ENCODE assay signal across 8 cellular contexts in the genomic region with DNA sequence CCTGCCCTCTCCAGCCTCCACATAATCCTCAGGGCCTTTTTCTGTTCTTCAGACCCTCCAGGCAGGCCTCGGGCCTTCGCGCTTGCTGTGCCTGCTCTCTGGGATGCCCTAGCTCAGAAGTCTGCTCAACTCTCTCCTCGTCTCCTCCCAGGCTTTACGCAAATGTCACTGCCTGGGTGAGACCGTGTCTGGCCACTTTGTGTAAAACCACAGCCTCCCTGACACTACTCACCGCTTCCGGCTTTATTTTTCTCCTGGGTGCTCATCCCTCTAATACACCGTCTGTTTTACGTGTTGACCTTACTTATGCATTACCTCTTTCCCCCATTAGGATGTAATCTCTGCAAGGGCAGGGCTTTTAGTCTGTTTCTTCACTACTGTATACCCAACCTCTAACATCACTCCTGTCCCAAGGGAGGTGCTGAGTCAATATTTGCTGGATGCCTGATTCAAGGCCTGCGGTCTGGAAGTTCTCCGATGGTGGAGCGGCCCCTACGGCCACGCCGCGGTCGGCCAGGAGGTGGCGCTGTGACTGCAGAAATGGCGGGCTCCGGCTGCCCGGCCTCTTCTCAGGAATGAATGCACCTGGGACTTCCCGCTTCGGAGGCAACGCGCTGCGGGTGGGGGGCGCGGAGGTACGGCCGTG. TPM values are rescaled to one million over a fixed set of nuclear protein-coding genes. Genes with fewer than 3 reads are reported as not detected.
DNase-seq lines count a peak whose midpoint lies in the region; ATAC-seq and TF ChIP-seq lines count a peak whose summit lies in the region.

No MANE protein-coding gene starts in this region.

- no peak overlapping the region for H3K27ac Mint-ChIP-seq in endodermal cell

- H3K36me3 ChIP-seq in endodermal cell (ENCODE audit: control insufficient read depth, insufficient read depth, low read length) (no peaks in the 10 kb centered on the region), mesenchymal stem cell (ENCODE audit: control insufficient read depth in 1 of 2, insufficient read depth in 2 of 2, low read depth in 1 of 2, low read length in 2 of 2) (no peaks in the 10 kb centered on the region)

- no peak overlapping the region for H2BK5ac ChIP-seq in mesenchymal stem cell (ENCODE audit: low read depth, low read length, poor library complexity, severe bottlenecking)

- TF ChIP-seq CTCF in GM10248 (IDR thresholded peaks at IDR 0.05; ENCODE audit: control extremely low read depth, extremely low read depth, low read depth, missing control alignments) (peak; percentile 94), endodermal cell (conservative IDR thresholded peaks at IDR 0.05) (peak; percentile 99)

- no peak overlapping the region for H3K23ac ChIP-seq in mesenchymal stem cell (ENCODE audit: low read length in 2 of 2)

- ATAC-seq in GM18511 (IDR thresholded peaks at IDR 0.05; ENCODE audit: unreplicated experiment): no peak

- H4K8ac ChIP-seq in mesenchymal stem cell (ENCODE audit: low read length): peak overlapping the region; percentile 24

- no peaks in the 10 kb centered on the region for H3K4me1 ChIP-seq in endodermal cell (ENCODE audit: control insufficient read depth, insufficient read depth, low read length)
- H3K4me1 ChIP-seq in mesenchymal stem cell (ENCODE audit: control insufficient read depth, insufficient read depth, low read depth, low read length): peaks cover 7% of the 10 kb centered on the region

- H2AFZ ChIP-seq in mesenchymal stem cell (ENCODE audit: low read depth, low read length): no peak overlapping the region

- H4K91ac ChIP-seq in mesenchymal stem cell (ENCODE audit: low read length): no peak overlapping the region

- POLR2A ChIA-PET in GM10248 (lab: Yijun Ruan, JAX): no interaction called here

- H3K79me1 ChIP-seq in mesenchymal stem cell (replicated peaks; ENCODE audit: low read length, poor library complexity, severe bottlenecking): no peaks in the 10 kb centered on the region

- H3K14ac ChIP-seq in mesenchymal stem cell (ENCODE audit: low read length in 2 of 2): no peak overlapping the region

- no peak overlapping the region for H2AK5ac ChIP-seq in mesenchymal stem cell (ENCODE audit: low read length, severe bottlenecking)

- no peak overlapping the region for H3K4me3 Mint-ChIP-seq in endodermal cell

- H2BK12ac ChIP-seq in mesenchymal stem cell (ENCODE audit: low read length in 2 of 2): no peak overlapping the region

- H3K4ac ChIP-seq in mesenchymal stem cell (ENCODE audit: low read depth in 1 of 2, low read length in 2 of 2): no peak overlapping the region

- no peak overlapping the region for H2BK120ac ChIP-seq in mesenchymal stem cell (ENCODE audit: low read depth, low read length)

- peaks cover 10% of the 10 kb centered on the region for H3K4me1 Mint-ChIP-seq in endodermal cell

- H3K4me3 ChIP-seq in endodermal cell (ENCODE audit: low read length) (no peak overlapping the region), mesenchymal stem cell (ENCODE audit: insufficient read depth in 1 of 2, low read depth in 1 of 2, low read length in 2 of 2) (peak overlapping the region in 1 of 2 experiments; percentile 43)

- WGBS in endodermal cell (ENCODE audit: insufficient coverage in 1 of 2, insufficient read length in 1 of 2), 2 experiments: 30 to 35% methylated on average over 20 to 31 of the region's 31 CpGs
- WGBS in mesenchymal stem cell: 17% methylated on average over 31 of the region's 31 CpGs

- H2BK15ac ChIP-seq in mesenchymal stem cell (ENCODE audit: low read depth, poor library complexity, severe bottlenecking): peak overlapping the region; percentile 52

- H3K18ac ChIP-seq in mesenchymal stem cell (ENCODE audit: low read depth in 1 of 2, low read length in 2 of 2): peak overlapping the region in 1 of 2 experiments; percentile 26

- DNase-seq in GM10248 (ENCODE audit: extremely low spot score) (peak; percentile 88), HS-27A (ENCODE audit: low read depth) (peak; percentile 64), NCI-H82 treated with DMSO at 0.1 percent for 48 hours (lab: John Stamatoyannopoulos, UW; ENCODE audit: unreplicated experiment) (peak; percentile 73), endodermal cell (peak; percentile 98), mesenchymal stem cell (peak; percentile 97)
- peak; percentile 12 to 15 for DNase-seq in activated CD8-positive, alpha-beta memory T cell treated with anti-CD3 and anti-CD28 coated beads for 4 hours (ENCODE audit: low read depth in 2 of 2)
- DNase-seq in stimulated activated CD8-positive, alpha-beta memory T cell treated with anti-CD3 and anti-CD28 coated beads, Interleukin-15, amount 100 ng/mL, for 4 hours (ENCODE audit: low read depth in 2 of 2): peak; percentile 12 to 18

- H3K9me3 ChIP-seq in endodermal cell (ENCODE audit: control insufficient read depth, low read length) (no peaks in the 10 kb centered on the region), mesenchymal stem cell (ENCODE audit: control insufficient read depth, low read length) (no peaks in the 10 kb centered on the region)

- H3K27ac ChIP-seq in endodermal cell (ENCODE audit: low read depth, low read length) (no peak overlapping the region), mesenchymal stem cell (ENCODE audit: low read length, poor library complexity, severe bottlenecking) (no peak overlapping the region)

- H3K4me2 ChIP-seq in mesenchymal stem cell (ENCODE audit: low read length, poor library complexity, severe bottlenecking): peak overlapping the region; percentile 35

- H3K27me3 ChIP-seq in endodermal cell (ENCODE audit: control insufficient read depth, insufficient read depth, low read length, poor library complexity, severe bottlenecking) (peaks cover 24% of the 10 kb centered on the region), mesenchymal stem cell (ENCODE audit: control insufficient read depth in 1 of 2, insufficient read depth in 1 of 2, low read length in 2 of 2) (peaks cover 37 to 39% of the 10 kb centered on the region in 2 experiments)

- CTCF ChIA-PET in GM10248 (lab: Yijun Ruan, JAX): interaction anchor here (0.6 to 4.0 kb wide), 20 partner anchors 9 to 627 kb away, joined by 3 to 17 read pairs (median 4); no protein-coding TSS in a partner anchor

- H3K9ac ChIP-seq in endodermal cell (ENCODE audit: extremely low read depth, low read length, poor library complexity, severe bottlenecking) (no peak overlapping the region), mesenchymal stem cell (ENCODE audit: low read length) (peak overlapping the region; percentile 31)

- H3K27me3 Mint-ChIP-seq in endodermal cell (ENCODE audit: insufficient read depth): peaks cover 40% of the 10 kb centered on the region

- no peaks in the 10 kb centered on the region for H3K36me3 Mint-ChIP-seq in endodermal cell (ENCODE audit: low read depth)

- no peaks in the 10 kb centered on the region for H3K9me3 Mint-ChIP-seq in endodermal cell

RNA-seq across cellular contexts. Expression of a gene that starts 58.2 kb away (rescaled TPM):
- 10 to 100 TPM; 19.3 to 36.1 TPM for total RNA-seq in endodermal cell
- 56.3 TPM for polyA plus RNA-seq in endodermal cell (2013, experiment 1 of 2)
- polyA plus RNA-seq in endodermal cell (2013, experiment 2 of 2): 53.9 TPM
- polyA plus RNA-seq in mesenchymal stem cell (2013, experiment 1 of 2): 87.8 TPM
- 87.6 TPM for polyA plus RNA-seq in mesenchymal stem cell (2013, experiment 2 of 2)

Comparison
In these comparisons a context has a peak if more than half of its experiments do, and no peak if none do; other contexts are left out.
1. DNase-seq: peak in every context shown above with its lines; median percentile 98 in endodermal cell; 97 in mesenchymal stem cell; 88 in GM10248; 73 in NCI-H82 treated with DMSO at 0.1 percent for 48 hours; 64 in HS-27A; 15 in stimulated activated CD8-positive, alpha-beta memory T cell treated with anti-CD3 and anti-CD28 coated beads, Interleukin-15, amount 100 ng/mL, for 4 hours; 14 in activated CD8-positive, alpha-beta memory T cell treated with anti-CD3 and anti-CD28 coated beads for 4 hours.